ENCODE assay signal across 9 cellular contexts in the genomic region with DNA sequence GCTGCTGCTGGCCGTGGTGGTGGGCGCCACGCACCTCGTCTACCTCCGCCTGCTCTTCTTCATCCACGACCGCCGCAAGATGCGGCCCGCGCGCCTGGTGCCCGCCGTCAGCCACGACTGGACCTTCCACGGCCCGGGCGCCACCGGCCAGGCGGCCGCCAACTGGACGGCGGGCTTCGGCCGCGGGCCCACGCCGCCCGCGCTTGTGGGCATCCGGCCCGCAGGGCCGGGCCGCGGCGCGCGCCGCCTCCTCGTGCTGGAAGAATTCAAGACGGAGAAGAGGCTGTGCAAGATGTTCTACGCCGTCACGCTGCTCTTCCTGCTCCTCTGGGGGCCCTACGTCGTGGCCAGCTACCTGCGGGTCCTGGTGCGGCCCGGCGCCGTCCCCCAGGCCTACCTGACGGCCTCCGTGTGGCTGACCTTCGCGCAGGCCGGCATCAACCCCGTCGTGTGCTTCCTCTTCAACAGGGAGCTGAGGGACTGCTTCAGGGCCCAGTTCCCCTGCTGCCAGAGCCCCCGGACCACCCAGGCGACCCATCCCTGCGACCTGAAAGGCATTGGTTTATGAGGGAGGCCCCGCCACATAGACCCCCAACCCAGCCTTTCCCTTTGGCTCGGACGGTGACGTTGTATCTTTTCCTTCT. TPM values are rescaled to one million over a fixed set of nuclear protein-coding genes. Genes with fewer than 3 reads are reported as not detected.
DNase-seq lines count a peak whose midpoint lies in the region; ATAC-seq, FAIRE-seq and TF ChIP-seq lines count a peak whose summit lies in the region.
"Had no signal": no experiment of that assay in that cellular context is flagged by ENCODE, and none has a peak within 500 bp of the region (broad histone marks: within the 10 kb centered on the region; RNA-seq: fewer than 3 reads in every experiment).

No MANE protein-coding gene starts in this region.

- H3K27ac ChIP-seq in A549 (peak overlapping the region in 1 of 2 experiments; percentile 93; a peak in 3 of 6 replicates), HL-60 (replicated peaks) (peak overlapping the region; percentile 96), H1 (ENCODE audit: low read depth, low read length) (no peak overlapping the region), neural cell (ENCODE audit: low read length) (no peak overlapping the region), MM.1S (ENCODE audit: low read length) (no peak overlapping the region)

- H3K4ac ChIP-seq in H1 (replicated peaks; ENCODE audit: insufficient read length, low read depth, low read length) = peak overlapping the region; percentile 48

- H3K79me2 ChIP-seq in H1 (ENCODE audit: control insufficient read depth in 1 of 2, insufficient read depth in 2 of 2, low read length in 2 of 2) (no peaks in the 10 kb centered on the region; a peak in 1 of 4 replicates), neural cell (replicated peaks; ENCODE audit: insufficient read depth, low read length) (no peaks in the 10 kb centered on the region), MM.1S (ENCODE audit: low read length) (no peaks in the 10 kb centered on the region)

- TF ChIP-seq RAD21 in A549 (conservative IDR thresholded peaks at IDR 0.05 in 1 of 2, IDR thresholded peaks at IDR 0.05 in 1 of 2) (no peak), H1 (IDR thresholded peaks at IDR 0.05 in 1 of 2, conservative IDR thresholded peaks at IDR 0.05 in 1 of 2; ENCODE audit: low read depth in 2 of 2, low read length in 2 of 2) (no peak), neural cell (conservative IDR thresholded peaks at IDR 0.05) (no peak)

- H3K9me2 ChIP-seq in neural cell (ENCODE audit: insufficient read depth, low read length) (no peaks in the 10 kb centered on the region), MM.1S (replicated peaks; ENCODE audit: insufficient read depth, low read length) (no peaks in the 10 kb centered on the region)

- ATAC-seq in A549 = no peak
- no peak for ATAC-seq in HG03342 (IDR thresholded peaks at IDR 0.05; ENCODE audit: unreplicated experiment)
- no peak for ATAC-seq in GM21390 (IDR thresholded peaks at IDR 0.05; ENCODE audit: unreplicated experiment)

- H3K36me3 ChIP-seq in H1 (ENCODE audit: control insufficient read depth in 2 of 4, insufficient read depth in 4 of 4, low read length in 3 of 4) (no peaks in the 10 kb centered on the region), neural cell (ENCODE audit: insufficient read depth, low read length) (no peaks in the 10 kb centered on the region), MM.1S (replicated peaks; ENCODE audit: insufficient read depth, low read length) (no peaks in the 10 kb centered on the region)

- H3K9me3 ChIP-seq in A549 = no peaks in the 10 kb centered on the region
- H3K9me3 ChIP-seq in H1 (ENCODE audit: insufficient read depth in 2 of 2, low read depth in 1 of 2, low read length in 1 of 2) = no peaks in the 10 kb centered on the region
- H3K9me3 ChIP-seq in neural cell (ENCODE audit: low read length) = no peaks in the 10 kb centered on the region
- H3K9me3 ChIP-seq in MM.1S (replicated peaks; ENCODE audit: insufficient read depth, low read length) = no peaks in the 10 kb centered on the region

- POLR2A ChIA-PET in A549 (lab: Yijun Ruan, JAX) = no interaction called here
- POLR2A ChIA-PET in H1 (lab: Charles Lee; ENCODE audit: partially characterized antibody) = interaction anchor here (0.9 to 1.9 kb wide), 6 partner anchors 10 to 62 kb away, joined by 3 to 6 read pairs (median 4); partner anchors contain the start of gene PROK2

- no peak for TF ChIP-seq POLR2A in A549 (IDR thresholded peaks at IDR 0.05; ENCODE audit: low read length)
- TF ChIP-seq POLR2A in H1 (IDR thresholded peaks at IDR 0.05; ENCODE audit: control extremely low read depth in 1 of 2, low read depth in 2 of 2, low read length in 2 of 2) = no peak

- H2BK20ac ChIP-seq in H1 (ENCODE audit: low read length) = 0 out of 2 replicates have a peak overlapping the region, but pooled peaks have one; percentile 61

- TF ChIP-seq CTCF in A549 (IDR thresholded peaks at IDR 0.05) (no peak), HL-60 (IDR thresholded peaks at IDR 0.05; ENCODE audit: insufficient read depth, low read length) (no peak), H1 (IDR thresholded peaks at IDR 0.05; ENCODE audit: control extremely low read depth in 1 of 3, insufficient read depth in 1 of 3, low read depth in 1 of 3, low read length in 3 of 3) (no peak), neural cell (IDR thresholded peaks at IDR 0.05; ENCODE audit: poor library complexity, severe bottlenecking) (no peak), MM.1S (IDR thresholded peaks at IDR 0.05; ENCODE audit: low read length) (no peak)

- peak overlapping the region; percentile 95; the same call in 1 of the 2 replicates for H3K18ac ChIP-seq in H1 (ENCODE audit: extremely low read depth, low read length)

- H3F3A ChIP-seq in neural cell (ENCODE audit: insufficient read depth, low read length, poor library complexity, severe bottlenecking) (peaks cover 3% of the 10 kb centered on the region), MM.1S (ENCODE audit: insufficient read depth, low read length) (no peaks in the 10 kb centered on the region)

- H3K9ac ChIP-seq in H1 (replicated peaks in 1 of 4; ENCODE audit: extremely low read depth in 1 of 4, low read depth in 3 of 4, low read length in 3 of 4) = peak overlapping the region in 1 of 4 experiments; percentile 83; a peak in 2 of 7 replicates
- peak overlapping the region; percentile 78 for H3K9ac ChIP-seq in neural cell (ENCODE audit: low read length)
- no peak overlapping the region for H3K9ac ChIP-seq in MM.1S (ENCODE audit: low read length)

- H3K4me2 ChIP-seq in A549 = peak overlapping the region; percentile 91
- peak overlapping the region; percentile 85 to 97 for H3K4me2 ChIP-seq in H1 (ENCODE audit: insufficient read depth in 1 of 2, low read depth in 2 of 2, low read length in 2 of 2)
- peak overlapping the region; percentile 12 for H3K4me2 ChIP-seq in neural cell (ENCODE audit: low read length)
- H3K4me2 ChIP-seq in MM.1S (ENCODE audit: low read depth, low read length) = no peak overlapping the region

- FAIRE-seq in A549 (lab: Jason Lieb, UNC) = no peak
- no peak for FAIRE-seq in H1 (lab: Jason Lieb, UNC)

- TF ChIP-seq EP300 in A549 (IDR thresholded peaks at IDR 0.05) = no peak
- TF ChIP-seq EP300 in H1 (IDR thresholded peaks at IDR 0.05; ENCODE audit: borderline replicate concordance in 1 of 2, low read depth in 2 of 2, low read length in 2 of 2) = no peak
- TF ChIP-seq EP300 in neural cell (conservative IDR thresholded peaks at IDR 0.05; ENCODE audit: poor library complexity, severe bottlenecking) = no peak

- H3K27me3 ChIP-seq in HL-60 (ENCODE audit: insufficient read depth, poor library complexity, severe bottlenecking) (no peaks in the 10 kb centered on the region), H1 (replicated peaks in 1 of 4; ENCODE audit: control insufficient read depth in 3 of 4, extremely low read depth in 1 of 4, insufficient read depth in 3 of 4, low read length in 3 of 4) (peaks cover 15 to 47% (median 41%) of the 10 kb centered on the region in 4 experiments), neural cell (ENCODE audit: insufficient read depth, low read depth, low read length) (peaks cover 29% of the 10 kb centered on the region), MM.1S (replicated peaks; ENCODE audit: insufficient read depth, low read length) (no peaks in the 10 kb centered on the region)

- no peak overlapping the region for H2BK120ac ChIP-seq in H1 (replicated peaks; ENCODE audit: low read depth, low read length)

- H4K91ac ChIP-seq in H1 (replicated peaks; ENCODE audit: insufficient read length, low read length) = peak overlapping the region; percentile 94

- H3K4me3 ChIP-seq in A549 (peak overlapping the region; percentile 57), HL-60 (replicated peaks; ENCODE audit: insufficient read depth, low read length) (peak overlapping the region; percentile 59), H1 (ENCODE audit: extremely low read depth in 1 of 4, insufficient read depth in 2 of 4, low read depth in 3 of 4, low read length in 4 of 4) (peak overlapping the region; percentile 50 to 58 (median 54)), neural cell (ENCODE audit: low read length) (peak overlapping the region; percentile 71), MM.1S (ENCODE audit: low read length) (no peak overlapping the region)

- H3K4me1 ChIP-seq in A549 (no peaks in the 10 kb centered on the region), H1 (replicated peaks in 1 of 4; ENCODE audit: control insufficient read depth in 3 of 4, insufficient read depth in 4 of 4, low read length in 3 of 4) (peaks cover 0 to 12% (median 5%) of the 10 kb centered on the region in 4 experiments), MM.1S (ENCODE audit: low read length) (no peaks in the 10 kb centered on the region)

- H2AK5ac ChIP-seq in H1 (ENCODE audit: low read depth, low read length) = no peak overlapping the region

- peak overlapping the region; percentile 99; the same call in 1 of the 2 replicates for H2BK12ac ChIP-seq in H1 (ENCODE audit: low read depth, low read length)

- H3K23me2 ChIP-seq in H1 (ENCODE audit: low read depth, low read length) = peaks cover 10% of the 10 kb centered on the region; the same call in 1 of the 2 replicates

- CTCF ChIA-PET in A549 (lab: Yijun Ruan, JAX) = interaction anchor here (2.0 kb wide), 1 partner anchor 26 kb away, joined by 8 read pairs; no protein-coding TSS in a partner anchor
- CTCF ChIA-PET in H1 (lab: Charles Lee; ENCODE audit: partially characterized antibody) = interaction anchor here (0.7 to 1.2 kb wide), 4 partner anchors 25 to 73 kb away, joined by 3 to 5 read pairs (median 4); no protein-coding TSS in a partner anchor

- no peak overlapping the region for H3K14ac ChIP-seq in H1 (ENCODE audit: insufficient read length)

- WGBS in A549 (ENCODE audit: missing lambda C conversion rate) = 91% methylated on average over 59 of the region's 65 CpGs
- 13% methylated on average over 58 of the region's 65 CpGs; no CpG with 5 or more reads in 1 of the 2 experiments for WGBS in H1 (ENCODE audit: extremely low coverage in 1 of 2, insufficient coverage in 1 of 2, insufficient read length in 1 of 2, insufficient replicate concordance in 2 of 2, low coverage in 1 of 2, low lambda C conversion rate in 2 of 2, missing lambda C conversion rate in 1 of 2), 2 experiments

- H3K56ac ChIP-seq in H1 (replicated peaks; ENCODE audit: insufficient read length, low read depth, low read length) = peak overlapping the region; percentile 18

- no peak overlapping the region for H2BK5ac ChIP-seq in H1 (ENCODE audit: low read depth, low read length)

- DNase-seq in A549 (ENCODE audit: low read depth in 1 of 2, low spot score in 1 of 2) = no peak
- DNase-seq in HL-60 (ENCODE audit: low read depth in 1 of 2, low spot score in 1 of 2) = peak in 1 of 2 experiments; percentile 27
- DNase-seq in H1 (ENCODE audit: low read depth in 1 of 2, low spot score in 2 of 2) = peak in 1 of 2 experiments; percentile 55
- no peak for DNase-seq in occipital lobe (lab: John Stamatoyannopoulos, UW)
- DNase-seq in MM.1S = no peak
- DNase-seq: activated gamma-delta T cell treated with Interleukin-2 at 50 U/mL for 16 hours had no signal

- no peak overlapping the region for H3K23ac ChIP-seq in H1 (ENCODE audit: insufficient read length)

- H4K5ac ChIP-seq in H1 (ENCODE audit: insufficient read length, low read depth, low read length) = no peak overlapping the region

- H2AFZ ChIP-seq in H1 (ENCODE audit: low read length) = no peak overlapping the region
- H2AFZ ChIP-seq in neural cell (ENCODE audit: low read depth, low read length) = no peak overlapping the region
- H2AFZ ChIP-seq in MM.1S (ENCODE audit: low read length) = no peak overlapping the region

- no peak overlapping the region; the same call in 1 of the 2 replicates for H2BK15ac ChIP-seq in H1 (ENCODE audit: low read length)

- peak overlapping the region; percentile 73 for H4K8ac ChIP-seq in H1 (ENCODE audit: extremely low read depth, insufficient read depth, low read length)

- H4K20me1 ChIP-seq in H1 (replicated peaks in 1 of 2; ENCODE audit: control insufficient read depth in 1 of 2, insufficient read depth in 2 of 2, low read length in 2 of 2) = no peaks in the 10 kb centered on the region
- no peaks in the 10 kb centered on the region for H4K20me1 ChIP-seq in neural cell (ENCODE audit: insufficient read depth)
- H4K20me1 ChIP-seq in MM.1S (ENCODE audit: insufficient read depth, low read length) = no peaks in the 10 kb centered on the region

- H3K79me1 ChIP-seq in H1 (ENCODE audit: low read depth, low read length) = no peaks in the 10 kb centered on the region

RNA-seq across cellular contexts. Expression of gene GPR27, which starts 1.1 kb away (rescaled TPM):
- polyA plus RNA-seq in A549 (2011; rRNA removed) (1.1 and 1.7 TPM in 2 replicates), A549 (2017; fragmentation: RNase III; extraction: RNeasy Plus Mini Kit Qiagen cat#74134 plus additional on column Dnase treatment) (1.6 to 1.7 TPM (median 1.7 TPM) in 3 replicates), H1 (2011; rRNA removed) (10.7 and 11.3 TPM in 2 replicates), neural cell (67.8 and 69.4 TPM in 2 replicates)
- 1.1 and 2.1 TPM in 2 replicates for polyA plus RNA-seq in A549 (2012; cell fraction: cytosol; rRNA removed)
- 1.6 and 1.7 TPM in 2 replicates for polyA plus RNA-seq in A549 (2012; cell fraction: nucleus; rRNA removed)
- polyA minus RNA-seq in A549 (2011; rRNA and poly(A)+ RNA removed) = 0.50 and 0.63 TPM in 2 replicates
- 12.5 and 13.8 TPM in 2 replicates for total RNA-seq in H1 (2021; fragmentation: NEBNext Ultra II Directional; extraction: Animal tissue kit (Norgen Biotek cat#: 25700))
- 11.2 TPM for polyA plus RNA-seq in H1 (2011; cell fraction: cytosol; rRNA removed)
- 9.2 TPM for polyA plus RNA-seq in H1 (2011; cell fraction: nucleus; rRNA removed)
- 9.9 to 15.0 TPM (median 10.5 TPM) in 4 replicates for polyA plus RNA-seq in H1 (2012, experiment 1 of 2)
- 14.3 TPM for polyA plus RNA-seq in H1 (2012, experiment 2 of 2)
- 12.5 TPM for polyA plus RNA-seq in H1 (2013, experiment 1 of 2)
- polyA plus RNA-seq in H1 (2013, experiment 2 of 2) = 12.5 TPM
- polyA minus RNA-seq in H1 (2011; rRNA and poly(A)+ RNA removed) = 3.0 and 3.3 TPM in 2 replicates
- polyA minus RNA-seq in H1 (2011; cell fraction: cytosol; rRNA and poly(A)+ RNA removed) = 8.9 TPM
- 6.9 TPM for polyA minus RNA-seq in H1 (2011; cell fraction: nucleus; rRNA and poly(A)+ RNA removed)
- polyA minus RNA-seq in neural cell = 55.2 and 59.6 TPM in 2 replicates
- total RNA-seq in occipital lobe = 53.0 TPM

RNA-seq across cellular contexts. Expression of gene EIF4E3, which starts 29.5 kb away (rescaled TPM):
- polyA plus RNA-seq in A549 (2011; rRNA removed) (4.6 and 5.5 TPM in 2 replicates), A549 (2017; fragmentation: RNase III; extraction: RNeasy Plus Mini Kit Qiagen cat#74134 plus additional on column Dnase treatment) (2.3 to 2.8 TPM (median 2.7 TPM) in 3 replicates), H1 (2011; rRNA removed) (2.8 and 5.2 TPM in 2 replicates), neural cell (9.2 and 11.4 TPM in 2 replicates)
- 0.87 and 1.0 TPM in 2 replicates for polyA plus RNA-seq in A549 (2012; cell fraction: cytosol; rRNA removed)
- 0.22 and 0.55 TPM in 2 replicates for polyA plus RNA-seq in A549 (2012; cell fraction: nucleus; rRNA removed)
- polyA minus RNA-seq in A549 (2011; rRNA and poly(A)+ RNA removed) = 2.6 and 2.7 TPM in 2 replicates
- total RNA-seq in H1 (2021; fragmentation: NEBNext Ultra II Directional; extraction: Animal tissue kit (Norgen Biotek cat#: 25700)) = 14.3 and 17.0 TPM in 2 replicates
- polyA plus RNA-seq in H1 (2011; cell fraction: cytosol; rRNA removed) = 5.7 TPM
- polyA plus RNA-seq in H1 (2011; cell fraction: nucleus; rRNA removed) = 2.1 TPM
- 5.9 to 9.2 TPM (median 7.6 TPM) in 4 replicates for polyA plus RNA-seq in H1 (2012, experiment 1 of 2)
- polyA plus RNA-seq in H1 (2012, experiment 2 of 2) = 1.5 TPM
- polyA plus RNA-seq in H1 (2013, experiment 1 of 2) = 11.6 TPM
- polyA plus RNA-seq in H1 (2013, experiment 2 of 2) = 13.6 TPM
- 7.5 and 10.9 TPM in 2 replicates for polyA minus RNA-seq in H1 (2011; rRNA and poly(A)+ RNA removed)
- 3.6 TPM for polyA minus RNA-seq in H1 (2011; cell fraction: cytosol; rRNA and poly(A)+ RNA removed)
- 5.7 TPM for polyA minus RNA-seq in H1 (2011; cell fraction: nucleus; rRNA and poly(A)+ RNA removed)
- 17.0 and 21.4 TPM in 2 replicates for polyA minus RNA-seq in neural cell
- 20.9 TPM for total RNA-seq in occipital lobe

RNA-seq across cellular contexts. Expression of gene PROK2, which starts 30.2 kb away (rescaled TPM):
- not detected in 2 replicates for polyA plus RNA-seq in A549 (2011; rRNA removed)
- not detected in 2 replicates for polyA plus RNA-seq in A549 (2012; cell fraction: cytosol; rRNA removed)
- polyA plus RNA-seq in A549 (2012; cell fraction: nucleus; rRNA removed) = not detected in 2 replicates
- polyA plus RNA-seq in A549 (2017; fragmentation: RNase III; extraction: RNeasy Plus Mini Kit Qiagen cat#74134 plus additional on column Dnase treatment) = not detected in 3 replicates
- polyA minus RNA-seq in A549 (2011; rRNA and poly(A)+ RNA removed) = not detected in 2 replicates
- 1.8 and 2.0 TPM in 2 replicates for total RNA-seq in H1 (2021; fragmentation: NEBNext Ultra II Directional; extraction: Animal tissue kit (Norgen Biotek cat#: 25700))
- 0.24 and 0.50 TPM in 2 replicates for polyA plus RNA-seq in H1 (2011; rRNA removed)
- polyA plus RNA-seq in H1 (2011; cell fraction: cytosol; rRNA removed) = 0.87 TPM
- polyA plus RNA-seq in H1 (2011; cell fraction: nucleus; rRNA removed) = 0.16 TPM
- polyA plus RNA-seq in H1 (2012, experiment 1 of 2) = 0.62 to 0.84 TPM (median 0.77 TPM) in 4 replicates
- 0.38 TPM for polyA plus RNA-seq in H1 (2012, experiment 2 of 2)
- polyA plus RNA-seq in H1 (2013, experiment 1 of 2) = 2.4 TPM
- polyA plus RNA-seq in H1 (2013, experiment 2 of 2) = 2.4 TPM
- polyA minus RNA-seq in H1 (2011; rRNA and poly(A)+ RNA removed) = 0.34 TPM in 1 of 2 replicates, not detected in the other
- polyA minus RNA-seq in H1 (2011; cell fraction: cytosol; rRNA and poly(A)+ RNA removed) = not detected
- polyA minus RNA-seq in H1 (2011; cell fraction: nucleus; rRNA and poly(A)+ RNA removed) = not detected
- polyA plus RNA-seq in neural cell = 0.18 and 0.30 TPM in 2 replicates
- 0.73 and 1.3 TPM in 2 replicates for polyA minus RNA-seq in neural cell
- total RNA-seq in occipital lobe = 0.94 TPM

Comparison
In these comparisons a context has a peak if more than half of its experiments do, and no peak if none do; other contexts are left out.
1. Of the 18 proteins assayed by ChIP-seq in both H1 and A549: peak only in H1: PHF8 and RNF2; only in A549: none; in both: none; in neither: 16.